Comparison of ENCODE assay signal across 20 cellular contexts in genomic region chr10:507355-507699, GRCh38.
DNase-seq lines count a peak whose midpoint lies in the region; ATAC-seq, FAIRE-seq and TF ChIP-seq lines count a peak whose summit lies in the region.
"Had no signal": no experiment of that assay in that cellular context is flagged by ENCODE, and none has a peak within 500 bp of the region (broad histone marks: within the 10 kb centered on the region; RNA-seq: fewer than 3 reads in every experiment).

No MANE protein-coding gene starts in this region.

- H3K4me2 ChIP-seq in GM23338 = no peak overlapping the region
- H3K4me2 ChIP-seq in astrocyte (ENCODE audit: low read length) = no peak overlapping the region
- H3K4me2 ChIP-seq in mesenchymal stem cell (ENCODE audit: low read length, poor library complexity, severe bottlenecking) = no peak overlapping the region

- H3K4me1 Mint-ChIP-seq in GM23338 (peaks cover 5% of the 10 kb centered on the region), astrocyte (ENCODE audit: low read depth, unreplicated experiment) (peaks cover 12% of the 10 kb centered on the region)
- H3K4me1 Mint-ChIP-seq in activated naive CD4-positive, alpha-beta T cell treated with anti-CD3 and anti-CD28 coated beads, Interleukin-2, amount 10 ng/mL, durations not matched to agents 7 days and 5 days = peaks cover 17% of the 10 kb centered on the region

- H3K27me3 Mint-ChIP-seq in GM23338 (ENCODE audit: insufficient read depth, low read depth, poor library complexity) (peaks cover 85% of the 10 kb centered on the region), astrocyte (ENCODE audit: low read depth, unreplicated experiment) (no peaks in the 10 kb centered on the region)
- peaks cover 27% of the 10 kb centered on the region for H3K27me3 Mint-ChIP-seq in activated naive CD4-positive, alpha-beta T cell treated with anti-CD3 and anti-CD28 coated beads, Interleukin-2, amount 10 ng/mL, durations not matched to agents 7 days and 5 days

- intact Hi-C loops in kidney (cut with DNase I) = no loop called here

- no peak overlapping the region for H3K4me3 Mint-ChIP-seq in GM23338
- H3K4me3 Mint-ChIP-seq in astrocyte (ENCODE audit: unreplicated experiment) = no peak overlapping the region
- H3K4me3 Mint-ChIP-seq in activated naive CD4-positive, alpha-beta T cell treated with anti-CD3 and anti-CD28 coated beads, Interleukin-2, amount 10 ng/mL, durations not matched to agents 7 days and 5 days = no peak overlapping the region
- H3K4me3 Mint-ChIP-seq: B cell; CD8-positive, alpha-beta T cell had no signal

- H3K4me1 ChIP-seq in GM23338 (ENCODE audit: insufficient read depth) (no peaks in the 10 kb centered on the region), astrocyte (ENCODE audit: insufficient read depth, low read length) (peaks cover 3% of the 10 kb centered on the region), kidney (ENCODE audit: control insufficient read depth in 1 of 2, insufficient read depth in 1 of 2, low read depth in 1 of 2, low read length in 2 of 2) (peaks cover 0 to 3% of the 10 kb centered on the region in 2 donors), rectal smooth muscle tissue (ENCODE audit: control insufficient read depth, insufficient read depth, low read length) (peaks cover 23% of the 10 kb centered on the region), mesenchymal stem cell (ENCODE audit: control insufficient read depth, insufficient read depth, low read depth, low read length) (peaks cover 12% of the 10 kb centered on the region)

- H3K79me1 ChIP-seq in mesenchymal stem cell (replicated peaks; ENCODE audit: low read length, poor library complexity, severe bottlenecking) = peaks cover 72% of the 10 kb centered on the region

- H3K18ac ChIP-seq in mesenchymal stem cell (ENCODE audit: low read depth in 1 of 2, low read length in 2 of 2) = no peak overlapping the region

- H2AFZ ChIP-seq in GM23338 (no peak overlapping the region), astrocyte (ENCODE audit: low read depth, low read length) (no peak overlapping the region), mesenchymal stem cell (ENCODE audit: low read depth, low read length) (no peak overlapping the region)

- H2BK120ac ChIP-seq in mesenchymal stem cell (ENCODE audit: low read depth, low read length) = no peak overlapping the region

- H4K20me1 ChIP-seq in GM23338 (replicated peaks; ENCODE audit: insufficient read depth) = peaks cover 10% of the 10 kb centered on the region
- peaks cover 88% of the 10 kb centered on the region for H4K20me1 ChIP-seq in astrocyte (ENCODE audit: insufficient read depth, low read length)

- WGBS in mesenchymal stem cell = 91% methylated on average over 16 of the region's 16 CpGs

- H3K79me2 ChIP-seq in GM23338 (replicated peaks; ENCODE audit: insufficient read depth) = no peaks in the 10 kb centered on the region; the same call in 1 of the 2 replicates
- H3K79me2 ChIP-seq in astrocyte (ENCODE audit: insufficient read depth, low read length) = peaks cover 86% of the 10 kb centered on the region

- DNase-seq in GM23338 (ENCODE audit: low spot score) = no peak
- DNase-seq in astrocyte (ENCODE audit: low read depth) = no peak
- peak; percentile 32 for DNase-seq in kidney
- no peak for DNase-seq in HuH-7.5 (ENCODE audit: low spot score)
- no peak for DNase-seq in mesenchymal stem cell
- no peak for DNase-seq in activated naive CD4-positive, alpha-beta T cell treated with anti-CD3 and anti-CD28 coated beads, Interleukin-2, amount 10 ng/mL, durations not matched to agents 7 days and 5 days
- DNase-seq: Calu3; CD8-positive, alpha-beta T cell; DMS 273 treated with DMSO at 0.1 percent for 48 hours; DMS53; DND-41; EL; HCEC 1CT had no signal

- no peak overlapping the region for H3K23ac ChIP-seq in mesenchymal stem cell (ENCODE audit: low read length in 2 of 2)

- FAIRE-seq in astrocyte (lab: Jason Lieb, UNC) (no peak), kidney (lab: Jason Lieb, UNC) (no peak)
- FAIRE-seq: GM12878, GM19239, H54 had no signal

- H3K27me3 ChIP-seq in GM23338 (ENCODE audit: insufficient read depth) = peaks cover 78% of the 10 kb centered on the region
- H3K27me3 ChIP-seq in astrocyte (ENCODE audit: insufficient read depth, low read length) = no peaks in the 10 kb centered on the region
- no peaks in the 10 kb centered on the region for H3K27me3 ChIP-seq in rectal smooth muscle tissue (ENCODE audit: control insufficient read depth, insufficient read depth, low read length)
- no peaks in the 10 kb centered on the region for H3K27me3 ChIP-seq in mesenchymal stem cell (ENCODE audit: control insufficient read depth in 1 of 2, insufficient read depth in 1 of 2, low read length in 2 of 2)

- H3K9ac ChIP-seq in astrocyte (ENCODE audit: low read length) (no peak overlapping the region), kidney (ENCODE audit: low read length in 2 of 2) (no peak overlapping the region), rectal smooth muscle tissue (ENCODE audit: low read length) (no peak overlapping the region), mesenchymal stem cell (ENCODE audit: low read length) (no peak overlapping the region)
- H3K9ac ChIP-seq: BLaER1 treated with 17β-estradiol and CSF1 and Interleukin-3, amounts not matched to agents 10 nM and 100 nM had no signal

- H2BK5ac ChIP-seq in mesenchymal stem cell (ENCODE audit: low read depth, low read length, poor library complexity, severe bottlenecking) = no peak overlapping the region

- no peak overlapping the region for H3K27ac ChIP-seq in GM23338 (ENCODE audit: low read depth)
- H3K27ac ChIP-seq in astrocyte (ENCODE audit: low read depth, low read length) = no peak overlapping the region
- H3K27ac ChIP-seq in kidney (ENCODE audit: low read depth in 2 of 2, low read length in 2 of 2) = no peak overlapping the region
- peak overlapping the region; percentile 10 for H3K27ac ChIP-seq in rectal smooth muscle tissue (ENCODE audit: low read depth, low read length)
- no peak overlapping the region for H3K27ac ChIP-seq in mesenchymal stem cell (ENCODE audit: low read length, poor library complexity, severe bottlenecking)
- H3K27ac ChIP-seq: BLaER1 treated with 17β-estradiol and CSF1 and Interleukin-3, amounts not matched to agents 10 nM and 100 nM had no signal

- no peak overlapping the region for H4K91ac ChIP-seq in mesenchymal stem cell (ENCODE audit: low read length)

- no peak overlapping the region for H2AK5ac ChIP-seq in mesenchymal stem cell (ENCODE audit: low read length, severe bottlenecking)

- CTCF ChIA-PET in activated naive CD4-positive, alpha-beta T cell treated with anti-CD3 and anti-CD28 coated beads, Interleukin-2, amount 10 ng/mL, durations not matched to agents 7 days and 5 days (lab: Charles Lee) = no interaction called here

- H3K4ac ChIP-seq in mesenchymal stem cell (ENCODE audit: low read depth in 1 of 2, low read length in 2 of 2) = no peak overlapping the region

- H3K9me3 Mint-ChIP-seq in GM23338 = no peaks in the 10 kb centered on the region; the same call in 1 of the 3 replicates
- H3K9me3 Mint-ChIP-seq in astrocyte (ENCODE audit: unreplicated experiment) = peaks cover 3% of the 10 kb centered on the region
- no peaks in the 10 kb centered on the region for H3K9me3 Mint-ChIP-seq in activated naive CD4-positive, alpha-beta T cell treated with anti-CD3 and anti-CD28 coated beads, Interleukin-2, amount 10 ng/mL, durations not matched to agents 7 days and 5 days
- H3K9me3 Mint-ChIP-seq: CD8-positive, alpha-beta T cell had no signal

- H3K36me3 ChIP-seq in GM23338 (ENCODE audit: insufficient read depth) (no peaks in the 10 kb centered on the region), astrocyte (ENCODE audit: insufficient read depth, low read length) (no peaks in the 10 kb centered on the region), kidney (ENCODE audit: control insufficient read depth in 1 of 2, insufficient read depth in 2 of 2, low read length in 2 of 2) (no peaks in the 10 kb centered on the region), rectal smooth muscle tissue (ENCODE audit: control insufficient read depth, insufficient read depth, low read length) (no peaks in the 10 kb centered on the region), mesenchymal stem cell (ENCODE audit: control insufficient read depth in 1 of 2, insufficient read depth in 2 of 2, low read depth in 1 of 2, low read length in 2 of 2) (peaks cover 27 to 37% of the 10 kb centered on the region in 2 experiments)

- H3K27ac Mint-ChIP-seq in GM23338 (no peak overlapping the region), astrocyte (ENCODE audit: unreplicated experiment) (peak overlapping the region; percentile 9)
- H3K27ac Mint-ChIP-seq in activated naive CD4-positive, alpha-beta T cell treated with anti-CD3 and anti-CD28 coated beads, Interleukin-2, amount 10 ng/mL, durations not matched to agents 7 days and 5 days = no peak overlapping the region
- H3K27ac Mint-ChIP-seq: B cell; CD8-positive, alpha-beta T cell had no signal

- ATAC-seq in GM23338 (peak; percentile 26; the same call in 2 of the 3 replicates), esophagus mucosa (no peak)
- ATAC-seq: CD8-positive, alpha-beta T cell; GM12878 had no signal

- H3K14ac ChIP-seq in mesenchymal stem cell (ENCODE audit: low read length in 2 of 2) = no peak overlapping the region

- H3K4me3 ChIP-seq in GM23338 (no peak overlapping the region), astrocyte (ENCODE audit: insufficient read depth, low read depth, low read length) (no peak overlapping the region), kidney (ENCODE audit: low read length in 2 of 2) (no peak overlapping the region), rectal smooth muscle tissue (ENCODE audit: low read length) (no peak overlapping the region), mesenchymal stem cell (ENCODE audit: insufficient read depth in 1 of 2, low read depth in 1 of 2, low read length in 2 of 2) (no peak overlapping the region)
- H3K4me3 ChIP-seq: BLaER1 treated with 17β-estradiol and CSF1 and Interleukin-3, amounts not matched to agents 10 nM and 100 nM; GM12878 had no signal

- H3K36me3 Mint-ChIP-seq in GM23338 (ENCODE audit: low read depth) (peaks cover 15% of the 10 kb centered on the region; the same call in 2 of the 3 replicates), astrocyte (ENCODE audit: low read depth, unreplicated experiment) (peaks cover 21% of the 10 kb centered on the region)
- H3K36me3 Mint-ChIP-seq in activated naive CD4-positive, alpha-beta T cell treated with anti-CD3 and anti-CD28 coated beads, Interleukin-2, amount 10 ng/mL, durations not matched to agents 7 days and 5 days = no peaks in the 10 kb centered on the region
- H3K36me3 Mint-ChIP-seq: CD8-positive, alpha-beta T cell had no signal

- H2BK15ac ChIP-seq in mesenchymal stem cell (ENCODE audit: low read depth, poor library complexity, severe bottlenecking) = no peak overlapping the region

- H4K8ac ChIP-seq in mesenchymal stem cell (ENCODE audit: low read length) = no peak overlapping the region

- H2BK12ac ChIP-seq in mesenchymal stem cell (ENCODE audit: low read length in 2 of 2) = no peak overlapping the region

- H3K9me2 ChIP-seq in GM23338 (ENCODE audit: insufficient read depth) = no peaks in the 10 kb centered on the region

- no peak for TF ChIP-seq CTCF in GM23338 (conservative IDR thresholded peaks at IDR 0.05; ENCODE audit: low read depth in 2 of 2)
- TF ChIP-seq CTCF in astrocyte (IDR thresholded peaks at IDR 0.05; ENCODE audit: insufficient read depth, low read depth, low read length) = no peak
- no peak for TF ChIP-seq CTCF in kidney (IDR thresholded peaks at IDR 0.05; ENCODE audit: borderline replicate concordance, extremely low read depth, insufficient read depth)

- H3F3A ChIP-seq in GM23338 (replicated peaks; ENCODE audit: low read depth) = peaks cover 4% of the 10 kb centered on the region; the same call in 1 of the 2 replicates

- H3K9me3 ChIP-seq in astrocyte (ENCODE audit: insufficient read depth, low read depth, low read length) (no peaks in the 10 kb centered on the region), kidney (ENCODE audit: control insufficient read depth in 1 of 2, low read length in 2 of 2) (no peaks in the 10 kb centered on the region), mesenchymal stem cell (ENCODE audit: control insufficient read depth, low read length) (no peaks in the 10 kb centered on the region)
- H3K9me3 ChIP-seq: BLaER1 treated with 17β-estradiol and CSF1 and Interleukin-3, amounts not matched to agents 10 nM and 100 nM had no signal
